8 cellular contexts compared by ENCODE assay signal in the genomic region with DNA sequence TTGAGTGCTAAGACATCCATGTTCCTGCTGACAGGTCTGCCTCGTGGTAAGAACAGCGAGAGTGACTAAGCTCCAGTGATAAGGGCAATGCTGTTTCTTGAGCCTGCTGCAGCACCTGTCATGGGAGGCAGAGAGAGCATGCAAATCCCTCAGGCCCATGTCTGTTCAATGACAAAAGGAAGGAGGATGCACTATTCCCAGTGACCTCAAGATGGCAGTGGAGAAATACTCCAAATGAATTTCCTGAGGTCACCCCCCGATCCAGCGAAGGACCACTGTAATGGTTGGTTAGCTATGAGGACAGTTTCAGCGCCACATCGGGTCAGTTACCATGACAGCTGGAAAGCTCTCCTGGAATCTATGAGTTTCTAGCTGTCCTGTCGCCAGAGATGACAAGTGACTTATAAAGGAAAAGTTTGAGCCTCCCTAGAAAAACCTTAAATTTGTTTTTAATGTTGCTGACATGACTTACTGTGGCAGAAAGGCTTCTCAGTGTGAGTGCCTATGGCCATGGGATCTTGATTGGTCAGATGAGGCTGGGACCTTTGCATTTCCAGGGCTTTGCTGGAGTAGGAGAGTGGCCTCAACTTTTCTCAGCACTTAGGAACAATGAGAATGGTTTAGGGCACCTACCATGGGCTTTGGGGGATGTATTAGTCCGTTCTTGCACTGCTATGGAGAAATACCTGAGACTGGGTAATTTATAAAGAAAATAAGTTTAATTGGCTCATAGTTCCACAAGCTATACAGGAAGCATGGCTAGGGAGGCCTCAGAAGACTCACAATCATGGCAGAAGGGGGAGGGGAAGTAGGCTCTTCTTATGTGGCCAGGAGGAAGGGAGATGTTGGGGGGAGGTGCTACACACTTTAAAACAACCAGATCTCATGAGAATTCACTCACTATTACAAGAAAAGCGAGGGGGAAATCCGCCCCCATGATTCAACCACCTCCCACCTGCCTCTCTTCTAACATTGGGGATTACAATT.
DNase-seq lines count a peak whose midpoint lies in the region; ATAC-seq and TF ChIP-seq lines count a peak whose summit lies in the region.

No MANE protein-coding gene starts in this region.

- peaks cover 4% of the 10 kb centered on the region for H3K4me1 Mint-ChIP-seq in endodermal cell

- ATAC-seq in activated CD4-positive, CD25-positive, alpha-beta regulatory T cell treated with anti-CD3 and anti-CD28 coated beads, Interleukin-2, amount 50 U/mL, for 24 hours: peak; percentile 51 to 67
- ATAC-seq in HG02642 (IDR thresholded peaks at IDR 0.05; ENCODE audit: poor library complexity, unreplicated experiment) (peak; percentile 88), mucosa of descending colon (peak; percentile 87), aorta (ENCODE audit: low FRiP score) (peak; percentile 56)

- no peak overlapping the region for H3K9ac ChIP-seq in endodermal cell (ENCODE audit: extremely low read depth, low read length, poor library complexity, severe bottlenecking)

- H3K27ac ChIP-seq in endodermal cell (ENCODE audit: low read depth, low read length): no peak overlapping the region
- H3K27ac ChIP-seq in aorta (ENCODE audit: low read depth in 1 of 2, low read length in 2 of 2): no peak overlapping the region

- H3K9me3 Mint-ChIP-seq in endodermal cell: no peaks in the 10 kb centered on the region

- H3K27me3 Mint-ChIP-seq in endodermal cell (ENCODE audit: insufficient read depth): peaks cover 22% of the 10 kb centered on the region

- H3K36me3 Mint-ChIP-seq in endodermal cell (ENCODE audit: low read depth): no peaks in the 10 kb centered on the region

- H3K4me3 ChIP-seq in endodermal cell (ENCODE audit: low read length) (no peak overlapping the region), mucosa of descending colon (no peak overlapping the region), aorta (ENCODE audit: low read length in 2 of 2) (no peak overlapping the region)

- no peaks in the 10 kb centered on the region for H3K27me3 ChIP-seq in endodermal cell (ENCODE audit: control insufficient read depth, insufficient read depth, low read length, poor library complexity, severe bottlenecking)
- H3K27me3 ChIP-seq in aorta (ENCODE audit: control insufficient read depth in 1 of 2, insufficient read depth in 2 of 2, low read length in 1 of 2): no peaks in the 10 kb centered on the region

- no peaks in the 10 kb centered on the region for H3K36me3 ChIP-seq in endodermal cell (ENCODE audit: control insufficient read depth, insufficient read depth, low read length)
- no peaks in the 10 kb centered on the region for H3K36me3 ChIP-seq in mucosa of descending colon (ENCODE audit: low read depth)
- no peaks in the 10 kb centered on the region for H3K36me3 ChIP-seq in aorta (ENCODE audit: control insufficient read depth in 1 of 2, insufficient read depth in 2 of 2, low read length in 1 of 2)

- intact Hi-C loops in mucosa of descending colon (cut with DNase I, micrococcal nuclease) (loop anchor here (10.0 kb wide), 2 partner anchors 693 to 823 kb away; no protein-coding TSS in a partner anchor), aorta (cut with DNase I) (loop anchor here (5.0 kb wide), 1 partner anchor 826 kb away; no protein-coding TSS in a partner anchor)

- WGBS in endodermal cell (ENCODE audit: insufficient coverage in 1 of 2, insufficient read length in 1 of 2), 2 experiments: 18 to 33% methylated on average over 8 to 10 of the region's 10 CpGs
- 30 to 31% methylated on average over 10 of the region's 10 CpGs for WGBS in aorta, 2 donors

- DNase-seq in activated CD4-positive, CD25-positive, alpha-beta regulatory T cell (lab: John Stamatoyannopoulos, UW): no peak
- peak; percentile 65 for DNase-seq in NCI-H1694 treated with DMSO at 0.1 percent for 48 hours (lab: John Stamatoyannopoulos, UW)
- DNase-seq in T1000 (lab: John Stamatoyannopoulos, UW): peak; percentile 32
- DNase-seq in endodermal cell: peak; percentile 94
- peak in 1 of 3 donors; percentile 58 for DNase-seq in mucosa of descending colon
- DNase-seq in aorta: no peak

- H3K4me1 ChIP-seq in endodermal cell (ENCODE audit: control insufficient read depth, insufficient read depth, low read length) (no peaks in the 10 kb centered on the region), mucosa of descending colon (ENCODE audit: low read depth) (no peaks in the 10 kb centered on the region), aorta (ENCODE audit: control insufficient read depth in 1 of 2, insufficient read depth in 2 of 2, low read length in 2 of 2) (peaks cover 0 to 1% of the 10 kb centered on the region in 2 donors)

- TF ChIP-seq CTCF in endodermal cell (conservative IDR thresholded peaks at IDR 0.05) (peak; percentile 86), mucosa of descending colon (IDR thresholded peaks at IDR 0.05) (peak; percentile 54)

- no peak overlapping the region for H3K4me3 Mint-ChIP-seq in endodermal cell

- H3K9me3 ChIP-seq in endodermal cell (ENCODE audit: control insufficient read depth, low read length) (no peaks in the 10 kb centered on the region), mucosa of descending colon (no peaks in the 10 kb centered on the region), aorta (ENCODE audit: control insufficient read depth, low read length) (no peaks in the 10 kb centered on the region)

- H3K27ac Mint-ChIP-seq in endodermal cell: no peak overlapping the region

Comparison
In these comparisons a context has a peak if more than half of its experiments do, and no peak if none do; other contexts are left out.
1. DNase-seq: peak in NCI-H1694 treated with DMSO at 0.1 percent for 48 hours (single experiment), T1000 (single experiment) and endodermal cell (single experiment); none in activated CD4-positive, CD25-positive, alpha-beta regulatory T cell (0 of 4) and aorta (0 of 2).
2. Peak in every context shown above with its lines, with median percentiles within 50 percentile points of each other: ATAC-seq.